Comparison of ENCODE assay signal across 14 cellular contexts in the genomic region with DNA sequence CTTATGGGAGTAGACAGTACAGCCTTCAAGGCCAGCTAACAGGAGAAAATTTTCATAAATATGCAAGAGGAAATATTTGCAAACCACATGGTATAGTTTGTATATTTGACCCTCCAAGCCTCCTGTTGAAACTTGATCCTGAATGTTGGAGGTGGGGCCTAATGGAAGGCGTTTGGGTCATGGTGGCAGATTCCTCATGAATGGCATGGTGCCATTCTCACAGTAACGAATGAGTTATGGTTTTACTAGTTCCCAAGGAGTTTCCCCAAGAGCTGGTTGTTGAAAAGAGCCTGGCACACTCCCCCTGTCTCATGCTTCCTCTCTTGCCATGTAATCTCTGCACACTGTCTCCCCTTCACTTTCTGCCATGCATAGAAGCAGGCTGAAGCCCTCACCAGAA. TPM values are rescaled to one million over a fixed set of nuclear protein-coding genes. Genes with fewer than 3 reads are reported as not detected.
DNase-seq lines count a peak whose midpoint lies in the region; ATAC-seq and TF ChIP-seq lines count a peak whose summit lies in the region.
"Had no signal": no experiment of that assay in that cellular context is flagged by ENCODE, and none has a peak within 500 bp of the region (broad histone marks: within the 10 kb centered on the region; RNA-seq: fewer than 3 reads in every experiment).

No MANE protein-coding gene starts in this region.

- ATAC-seq in HG03280 (IDR thresholded peaks at IDR 0.05; ENCODE audit: unreplicated experiment) (no peak), GM21381 (IDR thresholded peaks at IDR 0.05; ENCODE audit: unreplicated experiment) (no peak)
- ATAC-seq: activated CD8-positive, alpha-beta memory T cell treated with anti-CD3 and anti-CD28 coated beads, Interleukin-2, amount 10 ng/mL, durations not matched to agents 7 days and 5 days had no signal

- no peaks in the 10 kb centered on the region for H4K20me1 ChIP-seq in mammary epithelial cell (ENCODE audit: insufficient read depth, low read length)

- H3K9ac ChIP-seq in mammary epithelial cell (ENCODE audit: insufficient read depth, low read length) = no peak overlapping the region

- peaks cover 2% of the 10 kb centered on the region for H3K36me3 Mint-ChIP-seq in neural crest cell (ENCODE audit: low read depth)
- H3K36me3 Mint-ChIP-seq: activated CD8-positive, alpha-beta memory T cell treated with anti-CD3 and anti-CD28 coated beads, Interleukin-2, amount 10 ng/mL, durations not matched to agents 7 days and 5 days had no signal

- no peak for TF ChIP-seq CTCF in mammary epithelial cell (conservative IDR thresholded peaks at IDR 0.05 in 1 of 2, IDR thresholded peaks at IDR 0.05 in 1 of 2; ENCODE audit: extremely low read depth in 1 of 2, insufficient read depth in 1 of 2, low read depth in 1 of 2, low read length in 2 of 2)
- TF ChIP-seq CTCF in neural crest cell (conservative IDR thresholded peaks at IDR 0.05) = no peak

- intact Hi-C loops in mammary epithelial cell (cut with micrococcal nuclease) = no loop called here

- H3K4me1 Mint-ChIP-seq in neural crest cell = peaks cover 5% of the 10 kb centered on the region

- no TSS peak for BruUV-seq in mammary epithelial cell (replicated peaks; lab: Mats Ljungman, UMichigan)

- in situ Hi-C loops in mammary epithelial cell (cut with MboI; ENCODE audit: low sequenced_read_pairs in 2 of 2) = no loop called here

- no peak overlapping the region for H3K27ac ChIP-seq in mammary epithelial cell (ENCODE audit: insufficient read depth, low read depth, low read length)
- H3K27ac ChIP-seq: neutrophil, spleen had no signal

- no peaks in the 10 kb centered on the region for H3K9me3 ChIP-seq in mammary epithelial cell (replicated peaks; ENCODE audit: insufficient read depth, low read length)
- H3K9me3 ChIP-seq: neutrophil, spleen had no signal

- no peaks in the 10 kb centered on the region for H3K36me3 ChIP-seq in mammary epithelial cell (ENCODE audit: insufficient read depth, low read length)
- H3K36me3 ChIP-seq: neutrophil had no signal

- dilution Hi-C loops in mammary epithelial cell (cut with HindIII; ENCODE audit: low sequenced_read_pairs) = no loop called here

- H3K27ac Mint-ChIP-seq in neural crest cell (ENCODE audit: unreplicated experiment) = no peak overlapping the region
- H3K27ac Mint-ChIP-seq: activated CD8-positive, alpha-beta memory T cell treated with anti-CD3 and anti-CD28 coated beads, Interleukin-2, amount 10 ng/mL, durations not matched to agents 7 days and 5 days; activated naive CD4-positive, alpha-beta T cell treated with anti-CD3 and anti-CD28 coated beads, Interleukin-2, amount 10 ng/mL, durations not matched to agents 7 days and 5 days had no signal

- peak; percentile 53 for DNase-seq in H4 (ENCODE audit: low spot score)
- peak; percentile 28 for DNase-seq in NCI-H1048 (lab: John Stamatoyannopoulos, UW)
- DNase-seq in mammary epithelial cell = peak; percentile 57
- DNase-seq in neural crest cell (ENCODE audit: low read depth, low spot score) = no peak
- no peak for DNase-seq in HuH-7.5 (ENCODE audit: low spot score)
- DNase-seq: activated CD8-positive, alpha-beta memory T cell treated with anti-CD3 and anti-CD28 coated beads, Interleukin-2, amount 10 ng/mL, durations not matched to agents 7 days and 5 days; activated naive CD4-positive, alpha-beta T cell treated with anti-CD3 and anti-CD28 coated beads, Interleukin-2, amount 10 ng/mL, durations not matched to agents 7 days and 5 days; CD4-positive, alpha-beta memory T cell; NK-92 treated with Interleukin-12 subunit alpha and Interleukin-12 subunit beta, amount 100 ng/mL, for 24 hours; spleen had no signal

- H3K4me1 ChIP-seq in mammary epithelial cell (ENCODE audit: insufficient read depth, low read length) = peaks cover 3% of the 10 kb centered on the region

- H3K27me3 ChIP-seq in mammary epithelial cell (ENCODE audit: insufficient read depth, low read length) = no peaks in the 10 kb centered on the region
- H3K27me3 ChIP-seq: spleen had no signal

- no peak overlapping the region for H3K4me3 ChIP-seq in mammary epithelial cell (replicated peaks in 1 of 3; ENCODE audit: insufficient read depth in 1 of 3, low read depth in 2 of 3, low read length in 3 of 3)
- H3K4me3 ChIP-seq: lung, spleen had no signal

- peak overlapping the region; percentile 75 for H3K4me3 Mint-ChIP-seq in neural crest cell
- H3K4me3 Mint-ChIP-seq: activated CD8-positive, alpha-beta memory T cell treated with anti-CD3 and anti-CD28 coated beads, Interleukin-2, amount 10 ng/mL, durations not matched to agents 7 days and 5 days; activated naive CD4-positive, alpha-beta T cell treated with anti-CD3 and anti-CD28 coated beads, Interleukin-2, amount 10 ng/mL, durations not matched to agents 7 days and 5 days had no signal

- H3K79me2 ChIP-seq in mammary epithelial cell (ENCODE audit: insufficient read depth, low read length) = peaks cover 13% of the 10 kb centered on the region

- 25% methylated on average over 2 of the region's 2 CpGs for WGBS in mammary epithelial cell (ENCODE audit: low coverage, missing lambda C conversion rate)

- CTCF ChIA-PET in mammary epithelial cell (lab: Charles Lee; ENCODE audit: low non-redundant PET) = no interaction called here

- H3K4me2 ChIP-seq in mammary epithelial cell (ENCODE audit: insufficient read depth, low read depth, low read length) = no peak overlapping the region

- no peaks in the 10 kb centered on the region for H3K9me3 Mint-ChIP-seq in neural crest cell
- H3K9me3 Mint-ChIP-seq: activated naive CD4-positive, alpha-beta T cell treated with anti-CD3 and anti-CD28 coated beads, Interleukin-2, amount 10 ng/mL, durations not matched to agents 7 days and 5 days; CD4-positive, alpha-beta memory T cell had no signal

- H2AFZ ChIP-seq in mammary epithelial cell (ENCODE audit: low read depth, low read length) = no peak overlapping the region

- peaks cover 8% of the 10 kb centered on the region for H3K27me3 Mint-ChIP-seq in neural crest cell (ENCODE audit: low read depth)
- H3K27me3 Mint-ChIP-seq: CD4-positive, alpha-beta memory T cell had no signal

RNA-seq across cellular contexts. Expression of a gene that starts 3.3 kb away (rescaled TPM):
- total RNA-seq in H4 (2014; rRNA removed; shearing (Covaris generic)) = 186 and 222 TPM in 2 replicates
- 100 to 1,000 TPM in 1 of 2 donors, 10 to 100 TPM in 1; 76.4 to 103 TPM for total RNA-seq in mammary epithelial cell
- polyA plus RNA-seq in mammary epithelial cell = 65.0 TPM
- 74.2 TPM for polyA minus RNA-seq in mammary epithelial cell
- total RNA-seq in neural crest cell = 111 and 112 TPM in 2 replicates

RNA-seq across cellular contexts. Expression of a gene that starts 42.9 kb away (rescaled TPM):
- 74.1 and 97.7 TPM in 2 replicates for total RNA-seq in H4 (2014; rRNA removed; shearing (Covaris generic))
- total RNA-seq in mammary epithelial cell (10 to 100 TPM; 77.8 to 83.2 TPM), neural crest cell (72.7 and 77.3 TPM in 2 replicates)
- 21.0 TPM for polyA plus RNA-seq in mammary epithelial cell
- polyA minus RNA-seq in mammary epithelial cell = 52.4 TPM

RNA-seq across cellular contexts. Expression of a gene that starts 45.2 kb away (rescaled TPM):
- 14.4 and 15.1 TPM in 2 replicates for total RNA-seq in H4 (2014; rRNA removed; shearing (Covaris generic))
- total RNA-seq in mammary epithelial cell (1 to 10 TPM; 5.2 to 6.1 TPM), neural crest cell (11.0 and 11.4 TPM in 2 replicates)
- 4.9 TPM for polyA plus RNA-seq in mammary epithelial cell
- polyA minus RNA-seq in mammary epithelial cell = 0.98 TPM

Comparison
In these comparisons a context has a peak if more than half of its experiments do, and no peak if none do; other contexts are left out.
1. DNase-seq: peak in H4 (single experiment), NCI-H1048 (single experiment) and mammary epithelial cell (single experiment); none in neural crest cell (single experiment) and HuH-7.5 (single experiment).